In the genomic region with DNA sequence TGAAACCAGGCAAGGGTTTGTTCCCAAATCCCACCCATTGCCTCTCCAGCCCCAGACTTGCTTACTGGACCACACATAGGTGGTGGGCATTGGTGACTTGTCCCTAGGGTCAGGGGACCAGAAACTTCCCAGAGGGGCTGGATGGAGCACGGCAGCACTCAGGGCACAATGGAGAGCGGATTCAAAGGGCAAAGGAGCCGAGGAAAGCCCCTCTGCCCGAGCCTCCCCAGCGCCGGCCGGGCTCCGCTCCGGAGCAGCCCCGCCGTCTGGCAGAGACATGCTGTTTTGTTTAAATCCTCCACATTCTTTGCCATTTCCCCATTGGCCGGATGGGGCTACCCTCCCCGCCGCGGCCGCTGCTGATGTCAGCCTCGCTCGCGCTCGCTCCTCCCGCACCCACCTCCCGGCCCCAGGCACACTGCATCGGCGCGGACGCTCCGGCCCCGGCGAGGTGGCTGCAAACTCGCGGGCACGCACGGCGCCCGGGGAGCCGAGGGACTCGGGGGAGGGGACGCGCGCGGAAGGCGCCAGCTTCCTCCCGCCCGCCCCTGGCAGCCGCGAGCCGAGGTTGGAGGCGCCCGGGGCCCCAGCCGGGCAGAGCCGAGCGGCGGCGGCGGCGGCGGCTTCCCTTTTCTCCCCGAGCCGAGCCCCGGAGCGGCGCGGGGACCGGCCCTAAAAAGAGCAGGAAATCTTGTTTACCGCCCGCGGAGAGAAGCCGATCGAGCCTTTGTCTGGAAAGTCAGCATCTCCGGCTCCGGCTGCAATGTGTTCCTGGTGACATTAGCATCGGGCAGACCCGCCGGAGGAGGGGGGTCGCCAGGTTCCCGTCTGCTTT, we compare ENCODE assay signal across 1 cellular context.
TF ChIP-seq lines count a peak whose summit lies in the region.

TSS of gene PITPNC1 (plus strand) at position 390 of the 835 bp plus-strand sequence.

TF ChIP-seq in HepG2, 621 proteins besides CTCF, POLR2A, EP300 and RAD21 (continued from another document and continues in another):
- TF ChIP-seq ZNF136 (CRISPR knock-in tag; IDR thresholded peaks at IDR 0.05; ENCODE audit: low read depth), result 0 out of 2 replicates have a peak, but pooled peaks have one; percentile 23
- TF ChIP-seq MED8 (CRISPR knock-in tag; IDR thresholded peaks at IDR 0.05; ENCODE audit: insufficient replicate concordance), result peak; percentile 28
- TF ChIP-seq YEATS4 (CRISPR knock-in tag; IDR thresholded peaks at IDR 0.05; ENCODE audit: borderline replicate concordance), result peak; percentile 23
- TF ChIP-seq, protein P1, sequence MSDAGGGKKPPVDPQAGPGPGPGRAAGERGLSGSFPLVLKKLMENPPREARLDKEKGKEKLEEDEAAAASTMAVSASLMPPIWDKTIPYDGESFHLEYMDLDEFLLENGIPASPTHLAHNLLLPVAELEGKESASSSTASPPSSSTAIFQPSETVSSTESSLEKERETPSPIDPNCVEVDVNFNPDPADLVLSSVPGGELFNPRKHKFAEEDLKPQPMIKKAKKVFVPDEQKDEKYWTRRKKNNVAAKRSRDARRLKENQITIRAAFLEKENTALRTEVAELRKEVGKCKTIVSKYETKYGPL (CRISPR knock-in tag; IDR thresholded peaks at IDR 0.05), result no peak
- peak; percentile 61 for TF ChIP-seq ASH2L (IDR thresholded peaks at IDR 0.05; ENCODE audit: insufficient read length, low read depth, low read length)
- TF ChIP-seq MTA1 (CRISPR knock-in tag; IDR thresholded peaks at IDR 0.05; ENCODE audit: borderline replicate concordance), result 0 out of 2 replicates have a peak, but pooled peaks have one; percentile 37
- TF ChIP-seq ZZZ3 (CRISPR knock-in tag; IDR thresholded peaks at IDR 0.05; ENCODE audit: borderline replicate concordance), result no peak
- TF ChIP-seq HDAC2 (CRISPR knock-in tag; IDR thresholded peaks at IDR 0.05), result 0 out of 2 replicates have a peak, but pooled peaks have one; percentile 4
- TF ChIP-seq, protein P2, sequence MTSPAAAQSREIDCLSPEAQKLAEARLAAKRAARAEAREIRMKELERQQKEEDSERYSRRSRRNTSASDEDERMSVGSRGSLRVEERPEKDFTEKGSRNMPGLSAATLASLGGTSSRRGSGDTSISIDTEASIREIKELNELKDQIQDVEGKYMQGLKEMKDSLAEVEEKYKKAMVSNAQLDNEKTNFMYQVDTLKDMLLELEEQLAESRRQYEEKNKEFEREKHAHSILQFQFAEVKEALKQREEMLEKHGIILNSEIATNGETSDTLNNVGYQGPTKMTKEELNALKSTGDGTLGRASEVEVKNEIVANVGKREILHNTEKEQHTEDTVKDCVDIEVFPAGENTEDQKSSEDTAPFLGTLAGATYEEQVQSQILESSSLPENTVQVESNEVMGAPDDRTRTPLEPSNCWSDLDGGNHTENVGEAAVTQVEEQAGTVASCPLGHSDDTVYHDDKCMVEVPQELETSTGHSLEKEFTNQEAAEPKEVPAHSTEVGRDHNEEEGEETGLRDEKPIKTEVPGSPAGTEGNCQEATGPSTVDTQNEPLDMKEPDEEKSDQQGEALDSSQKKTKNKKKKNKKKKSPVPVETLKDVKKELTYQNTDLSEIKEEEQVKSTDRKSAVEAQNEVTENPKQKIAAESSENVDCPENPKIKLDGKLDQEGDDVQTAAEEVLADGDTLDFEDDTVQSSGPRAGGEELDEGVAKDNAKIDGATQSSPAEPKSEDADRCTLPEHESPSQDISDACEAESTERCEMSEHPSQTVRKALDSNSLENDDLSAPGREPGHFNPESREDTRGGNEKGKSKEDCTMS (CRISPR knock-in tag; conservative IDR thresholded peaks at IDR 0.05), result no peak
- no peak for TF ChIP-seq ZNF766 (CRISPR knock-in tag; IDR thresholded peaks at IDR 0.05; ENCODE audit: borderline replicate concordance)
- no peak for TF ChIP-seq ZNF24 (IDR thresholded peaks at IDR 0.05)
- peak; percentile 50 for TF ChIP-seq YY1 (IDR thresholded peaks at IDR 0.05; ENCODE audit: insufficient read depth, insufficient replicate concordance, low read depth, low read length)
- TF ChIP-seq DRAP1 (CRISPR knock-in tag; IDR thresholded peaks at IDR 0.05), result peak; percentile 11; the same call in 1 of the 2 replicates
- TF ChIP-seq FOXO4 (CRISPR knock-in tag; conservative IDR thresholded peaks at IDR 0.05), result 0 out of 2 replicates have a peak, but pooled peaks have one; percentile 84
- TF ChIP-seq RXRA (CRISPR knock-in tag; IDR thresholded peaks at IDR 0.05), result peak; percentile 20; the same call in 1 of the 2 replicates
- TF ChIP-seq ZNF691 (CRISPR knock-in tag; IDR thresholded peaks at IDR 0.05; ENCODE audit: borderline replicate concordance, low read depth), result peak; percentile 42; the same call in 1 of the 2 replicates
- 0 out of 2 replicates have a peak, but pooled peaks have one; percentile 11 for TF ChIP-seq NCOA2 (CRISPR knock-in tag; IDR thresholded peaks at IDR 0.05)
- no peak for TF ChIP-seq RAD51 (IDR thresholded peaks at IDR 0.05; ENCODE audit: borderline replicate concordance)
- TF ChIP-seq ZFP36L1 (CRISPR knock-in tag; IDR thresholded peaks at IDR 0.05), result no peak
- 0 out of 2 replicates have a peak, but pooled peaks have one; percentile 40 for TF ChIP-seq ZNF724P (CRISPR knock-in tag; IDR thresholded peaks at IDR 0.05; ENCODE audit: borderline replicate concordance)
- 0 out of 2 replicates have a peak, but pooled peaks have one; percentile 19 for TF ChIP-seq SNAPC4 (CRISPR knock-in tag; IDR thresholded peaks at IDR 0.05)
- peak; percentile 75 for TF ChIP-seq GABPB1 (CRISPR knock-in tag; IDR thresholded peaks at IDR 0.05)
- peak; percentile 83; the same call in 1 of the 2 replicates for TF ChIP-seq EED (CRISPR knock-in tag; IDR thresholded peaks at IDR 0.05)
- TF ChIP-seq GLI4 (CRISPR knock-in tag; IDR thresholded peaks at IDR 0.05; ENCODE audit: borderline replicate concordance), result no peak
- peak; percentile 58; the same call in 1 of the 2 replicates for TF ChIP-seq ESRRA (CRISPR knock-in tag; IDR thresholded peaks at IDR 0.05; ENCODE audit: low read depth)
- no peak; the same call in 1 of the 2 replicates for TF ChIP-seq HIC2 (CRISPR knock-in tag; IDR thresholded peaks at IDR 0.05; ENCODE audit: low read depth)
- no peak for TF ChIP-seq MBNL3 (CRISPR knock-in tag; conservative IDR thresholded peaks at IDR 0.05)
- TF ChIP-seq ZFY (CRISPR knock-in tag; IDR thresholded peaks at IDR 0.05), result peak; percentile 42; the same call in 1 of the 2 replicates
- peak; percentile 26; the same call in 1 of the 2 replicates for TF ChIP-seq ZNF253 (CRISPR knock-in tag; IDR thresholded peaks at IDR 0.05; ENCODE audit: borderline replicate concordance)
- TF ChIP-seq, protein P3, sequence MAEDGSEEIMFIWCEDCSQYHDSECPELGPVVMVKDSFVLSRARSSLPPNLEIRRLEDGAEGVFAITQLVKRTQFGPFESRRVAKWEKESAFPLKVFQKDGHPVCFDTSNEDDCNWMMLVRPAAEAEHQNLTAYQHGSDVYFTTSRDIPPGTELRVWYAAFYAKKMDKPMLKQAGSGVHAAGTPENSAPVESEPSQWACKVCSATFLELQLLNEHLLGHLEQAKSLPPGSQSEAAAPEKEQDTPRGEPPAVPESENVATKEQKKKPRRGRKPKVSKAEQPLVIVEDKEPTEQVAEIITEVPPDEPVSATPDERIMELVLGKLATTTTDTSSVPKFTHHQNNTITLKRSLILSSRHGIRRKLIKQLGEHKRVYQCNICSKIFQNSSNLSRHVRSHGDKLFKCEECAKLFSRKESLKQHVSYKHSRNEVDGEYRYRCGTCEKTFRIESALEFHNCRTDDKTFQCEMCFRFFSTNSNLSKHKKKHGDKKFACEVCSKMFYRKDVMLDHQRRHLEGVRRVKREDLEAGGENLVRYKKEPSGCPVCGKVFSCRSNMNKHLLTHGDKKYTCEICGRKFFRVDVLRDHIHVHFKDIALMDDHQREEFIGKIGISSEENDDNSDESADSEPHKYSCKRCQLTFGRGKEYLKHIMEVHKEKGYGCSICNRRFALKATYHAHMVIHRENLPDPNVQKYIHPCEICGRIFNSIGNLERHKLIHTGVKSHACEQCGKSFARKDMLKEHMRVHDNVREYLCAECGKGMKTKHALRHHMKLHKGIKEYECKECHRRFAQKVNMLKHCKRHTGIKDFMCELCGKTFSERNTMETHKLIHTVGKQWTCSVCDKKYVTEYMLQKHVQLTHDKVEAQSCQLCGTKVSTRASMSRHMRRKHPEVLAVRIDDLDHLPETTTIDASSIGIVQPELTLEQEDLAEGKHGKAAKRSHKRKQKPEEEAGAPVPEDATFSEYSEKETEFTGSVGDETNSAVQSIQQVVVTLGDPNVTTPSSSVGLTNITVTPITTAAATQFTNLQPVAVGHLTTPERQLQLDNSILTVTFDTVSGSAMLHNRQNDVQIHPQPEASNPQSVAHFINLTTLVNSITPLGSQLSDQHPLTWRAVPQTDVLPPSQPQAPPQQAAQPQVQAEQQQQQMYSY (CRISPR knock-in tag; IDR thresholded peaks at IDR 0.05), result 0 out of 2 replicates have a peak, but pooled peaks have one; percentile 63
- no peak for TF ChIP-seq ZNF101 (CRISPR knock-in tag; IDR thresholded peaks at IDR 0.05; ENCODE audit: borderline replicate concordance, low read depth)
- TF ChIP-seq MAX (IDR thresholded peaks at IDR 0.05), result peak; percentile 65
- peak; percentile 47; the same call in 1 of the 2 replicates for TF ChIP-seq ZNF329 (CRISPR knock-in tag; IDR thresholded peaks at IDR 0.05; ENCODE audit: low read depth)
- TF ChIP-seq SUZ12 (IDR thresholded peaks at IDR 0.05; ENCODE audit: low read depth, low read length), result no peak
- TF ChIP-seq ZFX (CRISPR knock-in tag; IDR thresholded peaks at IDR 0.05; ENCODE audit: low read depth), result peak; percentile 54; the same call in 1 of the 2 replicates
